ENCODE assay signal across 10 cellular contexts in genomic region chr19:33906578-33907335, GRCh38.
DNase-seq lines count a peak whose midpoint lies in the region; ATAC-seq and TF ChIP-seq lines count a peak whose summit lies in the region.
"Had no signal": no experiment of that assay in that cellular context is flagged by ENCODE, and none has a peak within 500 bp of the region (broad histone marks: within the 10 kb centered on the region; RNA-seq: fewer than 3 reads in every experiment).

No MANE protein-coding gene starts in this region.

- H3K9ac ChIP-seq in HUES48 (ENCODE audit: low read depth, low read length): peak overlapping the region; percentile 60
- H3K9ac ChIP-seq in smooth muscle cell (ENCODE audit: low read depth): no peak overlapping the region

- H3K4me1 ChIP-seq in HUES48 (ENCODE audit: control insufficient read depth, insufficient read depth, low read length) (peaks cover 18% of the 10 kb centered on the region), smooth muscle cell (ENCODE audit: low read depth) (peaks cover 14% of the 10 kb centered on the region)

- ATAC-seq in GM19455 (IDR thresholded peaks at IDR 0.05; ENCODE audit: unreplicated experiment): no peak

- peaks cover 11% of the 10 kb centered on the region for H3F3A ChIP-seq in smooth muscle cell (ENCODE audit: low read depth)

- no peaks in the 10 kb centered on the region for H3K79me2 ChIP-seq in smooth muscle cell (ENCODE audit: low read depth)

- H3K4me2 ChIP-seq in smooth muscle cell: peak overlapping the region; percentile 92

- H3K27me3 ChIP-seq in HUES48 (ENCODE audit: control insufficient read depth, insufficient read depth, low read length) (peaks cover 8% of the 10 kb centered on the region; the same call in 1 of the 2 replicates), layer of hippocampus (ENCODE audit: control insufficient read depth, insufficient read depth, low read length) (peaks cover 2% of the 10 kb centered on the region), smooth muscle cell (ENCODE audit: low read depth) (no peaks in the 10 kb centered on the region)

- H3K36me3 ChIP-seq in HUES48 (ENCODE audit: control insufficient read depth, insufficient read depth, low read length): no peaks in the 10 kb centered on the region
- H3K36me3 ChIP-seq in smooth muscle cell (ENCODE audit: low read depth): no peaks in the 10 kb centered on the region

- DNase-seq in coronary artery (ENCODE audit: low spot score) (no peak), smooth muscle cell (lab: John Stamatoyannopoulos, UW; ENCODE audit: unreplicated experiment) (no peak), NCI-H1105 treated with DMSO at 0.1 percent for 48 hours (lab: John Stamatoyannopoulos, UW) (no peak), NCI-H2107 treated with DMSO at 0.1 percent for 48 hours (lab: John Stamatoyannopoulos, UW; ENCODE audit: unreplicated experiment) (no peak), NCI-H2171 (lab: John Stamatoyannopoulos, UW) (no peak)
- DNase-seq: MV-4-11, occipital lobe had no signal

- 7% methylated on average over 35 of the region's 59 CpGs for WGBS in smooth muscle cell (ENCODE audit: low lambda C conversion rate)

- H4K20me1 ChIP-seq in smooth muscle cell (ENCODE audit: low read depth): no peaks in the 10 kb centered on the region

- peak overlapping the region; percentile 39 for H2AFZ ChIP-seq in smooth muscle cell (ENCODE audit: low read depth)

- no peak for TF ChIP-seq CTCF in coronary artery (IDR thresholded peaks at IDR 0.05)
- TF ChIP-seq CTCF in smooth muscle cell (IDR thresholded peaks at IDR 0.05; ENCODE audit: borderline replicate concordance, insufficient read depth, poor library complexity, severe bottlenecking): no peak

- H3K9me3 ChIP-seq in HUES48 (ENCODE audit: control insufficient read depth, insufficient read depth, low read length): no peaks in the 10 kb centered on the region
- H3K9me3 ChIP-seq in smooth muscle cell (replicated peaks; ENCODE audit: low read depth): no peaks in the 10 kb centered on the region

- H3K27ac ChIP-seq in HUES48 (ENCODE audit: low read depth, low read length) (peak overlapping the region; percentile 58), coronary artery (peak overlapping the region; percentile 13 to 61), layer of hippocampus (ENCODE audit: low read depth, low read length) (peak overlapping the region; percentile 4), smooth muscle cell (ENCODE audit: low read depth) (no peak overlapping the region)

- H3K4me3 ChIP-seq in HUES48 (ENCODE audit: low read depth, low read length) (peak overlapping the region; percentile 61), coronary artery (peak overlapping the region; percentile 81), smooth muscle cell (peak overlapping the region; percentile 62)
